9 cellular contexts compared by ENCODE assay signal in the genomic region with DNA sequence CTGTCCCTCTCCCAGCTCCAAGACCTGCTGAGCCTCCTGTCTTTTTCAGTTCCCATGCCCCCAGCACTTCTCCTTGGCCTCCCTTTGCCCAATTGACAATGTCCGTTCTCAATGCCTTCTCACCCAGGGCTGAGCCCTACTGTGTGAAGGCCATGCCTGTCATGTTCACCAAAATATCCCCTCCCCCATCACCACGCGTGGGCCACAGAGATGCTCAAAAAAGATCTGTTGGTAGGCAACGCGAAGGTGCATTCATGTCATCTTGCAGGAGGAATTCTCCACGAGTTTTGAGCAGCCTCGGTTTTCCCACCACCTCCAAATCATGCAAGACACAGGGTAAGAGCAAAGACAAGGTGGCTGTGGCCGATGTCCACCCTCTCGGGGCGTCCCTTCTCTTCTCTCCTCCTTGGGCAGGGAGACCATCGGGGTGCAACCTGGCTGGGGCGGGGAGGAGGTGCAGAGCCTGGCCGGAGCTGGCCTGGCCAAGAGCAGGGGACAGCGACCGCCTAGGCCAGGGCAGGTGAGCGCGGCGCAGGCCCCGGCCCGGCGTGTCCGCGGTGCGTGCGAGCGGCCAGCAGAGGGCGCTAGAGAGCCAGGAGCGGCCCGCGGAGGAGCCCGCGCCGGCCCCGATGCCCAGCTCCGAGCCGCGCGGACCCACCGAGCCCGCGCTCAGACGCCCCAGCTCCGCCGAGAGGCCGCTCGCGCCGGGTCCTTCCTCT. TPM values are rescaled to one million over a fixed set of nuclear protein-coding genes. Genes with fewer than 3 reads are reported as not detected.
DNase-seq lines count a peak whose midpoint lies in the region; TF ChIP-seq lines count a peak whose summit lies in the region.
"Not testable (repeated sequence)": the region's sequence is repeated elsewhere in the genome, so short reads cannot be mapped to it uniquely, and the experiment has no call there.
"Had no signal": no experiment of that assay in that cellular context is flagged by ENCODE, and none has a peak within 500 bp of the region (broad histone marks: within the 10 kb centered on the region; RNA-seq: fewer than 3 reads in every experiment).

No MANE protein-coding gene starts in this region.

- H3K36me3 ChIP-seq in suprapubic skin, result not testable (repeated sequence)

- H3K4me1 ChIP-seq in suprapubic skin, result not testable (repeated sequence)

- TF ChIP-seq EP300 in suprapubic skin (IDR thresholded peaks at IDR 0.05), result not testable (repeated sequence)

- peak; percentile 27 for DNase-seq in DMS79 treated with DMSO at 0.1 percent for 48 hours (lab: John Stamatoyannopoulos, UW)
- peak; percentile 6 for DNase-seq in LHCN-M2 (ENCODE audit: low read depth)
- DNase-seq in RWPE1 (ENCODE audit: low spot score), result peak; percentile 39
- DNase-seq in activated CD8-positive, alpha-beta memory T cell treated with anti-CD3 and anti-CD28 coated beads, Interleukin-2, amount 50 U/mL, for 4 hours, result peak; percentile 67
- DNase-seq in coronary artery (ENCODE audit: low spot score); suprapubic skin (ENCODE audit: low spot score in 2 of 2): not testable (repeated sequence)
- DNase-seq in iPS-NIHi7 (ENCODE audit: extremely low spot score), result peak; percentile 69
- peak; percentile 87 for DNase-seq in retina

- 23% methylated on average over 30 of the region's 48 CpGs for WGBS in suprapubic skin

- CTCF ChIA-PET in RWPE1 (lab: Yijun Ruan, JAX), result interaction anchor here (0.6 to 0.7 kb wide), 3 partner anchors 8 to 309 kb away, joined by 3 read pairs; no protein-coding TSS in a partner anchor

- POLR2A ChIA-PET in RWPE1 (lab: Yijun Ruan, JAX; ENCODE audit: low non-redundant PET), result not testable (repeated sequence)

- H3K27me3 ChIP-seq in suprapubic skin, result peaks cover 24% of the 10 kb centered on the region

- TF ChIP-seq POLR2A in suprapubic skin (IDR thresholded peaks at IDR 0.05), result not testable (repeated sequence)

- H3K9me3 ChIP-seq in suprapubic skin, result not testable (repeated sequence)

- peak overlapping the region; percentile 62 for H3K4me3 ChIP-seq in coronary artery
- H3K4me3 ChIP-seq in suprapubic skin, result peak overlapping the region; percentile 42

- not testable (repeated sequence) for H3K27ac ChIP-seq in RWPE1, coronary artery, suprapubic skin

- TF ChIP-seq CTCF in RWPE1 (conservative IDR thresholded peaks at IDR 0.05; ENCODE audit: low read depth) (peak; percentile 58), coronary artery (IDR thresholded peaks at IDR 0.05) (peak; percentile 78), suprapubic skin (IDR thresholded peaks at IDR 0.05) (peak; percentile 16 to 84)

RNA-seq across cellular contexts. Expression of gene KRTAP5-11, which starts 56.3 kb away (rescaled TPM):
- not detected in 2 replicates for total RNA-seq in LHCN-M2 (2014; rRNA removed)
- not detected for polyA plus RNA-seq in LHCN-M2 (2012)
- total RNA-seq in suprapubic skin, result 1 to 10 TPM in 2 of 4 donors, under 1 TPM in 1, not detected in 1; 0.68 to 7.3 (median 1.7) TPM
- total RNA-seq: skeletal muscle tissue had no signal
